27 cellular contexts compared by ENCODE assay signal in genomic region chr11:70354629-70355028, GRCh38.
"Had no signal": no experiment of that assay in that cellular context is flagged by ENCODE, and none has a peak within 500 bp of the region (broad histone marks: within the 10 kb centered on the region; RNA-seq: fewer than 3 reads in every experiment).

No MANE protein-coding gene starts in this region.

- H3K4me3 ChIP-seq: neural progenitor cell, ovary, psoas muscle, right lobe of liver, sigmoid colon, stomach, thoracic aorta, thyroid gland, tibial nerve, upper lobe of left lung, vagina had no signal

- DNase-seq: naive thymus-derived CD4-positive, alpha-beta T cell; occipital lobe; ovary; posterior cingulate gyrus; psoas muscle; right lobe of liver; sigmoid colon; small intestine; stimulated activated CD4-positive, alpha-beta T cell treated with anti-CD3 and anti-CD28 coated beads, Interleukin-15, amount 100 ng/mL, for 24 hours; stimulated activated CD4-positive, alpha-beta T cell treated with anti-CD3 and anti-CD28 coated beads, Interleukin-2, amount 100 ng/mL, for 24 hours; stimulated activated CD4-positive, alpha-beta T cell treated with anti-CD3 and anti-CD28 coated beads, Interleukin-2, amount 100 ng/mL, for 48 hours; stimulated activated CD4-positive, alpha-beta T cell treated with anti-CD3 and anti-CD28 coated beads, Interleukin-4, amount 100 ng/mL, for 24 hours; stimulated activated naive B cell treated with anti-CD40 and anti-IgM and Interleukin-4, amounts not matched to agents 10 μg/mL and 1 μg/mL and 100 μg/mL, for 72 hours; stimulated activated naive CD4-positive, alpha-beta T cell treated with Interleukin-2 at 50 U/mL for 16 hours; stomach; thyroid gland; trophoblast cell had no signal

- ATAC-seq: naive thymus-derived CD4-positive, alpha-beta T cell; psoas muscle; right lobe of liver; stimulated activated naive B cell treated with anti-CD40 and anti-IgM and Interleukin-4, amounts not matched to agents 10 μg/mL and 1 μg/mL and 100 μg/mL, for 72 hours had no signal

- H3K27ac Mint-ChIP-seq: naive thymus-derived CD4-positive, alpha-beta T cell; nephron; neural progenitor cell; progenitor cell of endocrine pancreas; stimulated activated naive B cell treated with anti-CD40 and anti-IgM and Interleukin-4, amounts not matched to agents 10 μg/mL and 1 μg/mL and 100 μg/mL, for 72 hours; stimulated activated naive CD8-positive, alpha-beta T cell treated with anti-CD3 and anti-CD28 coated beads, Interleukin-15, Interleukin-2, amounts not matched to agents 100 ng/mL and 50 ng/mL, for 24 hours had no signal

- H3K9me3 ChIP-seq: ovary, psoas muscle, right lobe of liver, sigmoid colon, stomach, thoracic aorta, thyroid gland, tibial nerve, upper lobe of left lung, vagina had no signal

- H3K9me3 Mint-ChIP-seq: naive thymus-derived CD4-positive, alpha-beta T cell; nephron; neural progenitor cell; stimulated activated effector memory CD8-positive, alpha-beta T cell treated with anti-CD3 and anti-CD28 coated beads, Interleukin-12 subunit alpha, Interleukin-12 subunit beta, amount 100 ng/mL, for 72 hours; stimulated activated naive B cell treated with anti-CD40 and anti-IgM and Interleukin-4, amounts not matched to agents 10 μg/mL and 1 μg/mL and 100 μg/mL, for 72 hours; stimulated activated naive CD8-positive, alpha-beta T cell treated with anti-CD3 and anti-CD28 coated beads, Interleukin-15, Interleukin-2, amounts not matched to agents 100 ng/mL and 50 ng/mL, for 24 hours had no signal

- H3K27ac ChIP-seq: neural progenitor cell, ovary, parathyroid adenoma, psoas muscle, right lobe of liver, sigmoid colon, stomach, thoracic aorta, thyroid gland, tibial nerve, upper lobe of left lung, vagina had no signal

- H3K4me1 Mint-ChIP-seq: neural progenitor cell; stimulated activated naive B cell treated with anti-CD40 and anti-IgM and Interleukin-4, amounts not matched to agents 10 μg/mL and 1 μg/mL and 100 μg/mL, for 72 hours had no signal

- H3K27me3 Mint-ChIP-seq: naive thymus-derived CD4-positive, alpha-beta T cell; progenitor cell of endocrine pancreas; stimulated activated naive B cell treated with anti-CD40 and anti-IgM and Interleukin-4, amounts not matched to agents 10 μg/mL and 1 μg/mL and 100 μg/mL, for 72 hours; stimulated activated naive CD8-positive, alpha-beta T cell treated with anti-CD3 and anti-CD28 coated beads, Interleukin-15, Interleukin-2, amounts not matched to agents 100 ng/mL and 50 ng/mL, for 24 hours had no signal

- H3K4me3 Mint-ChIP-seq: naive thymus-derived CD4-positive, alpha-beta T cell; nephron; neural progenitor cell; stimulated activated naive B cell treated with anti-CD40 and anti-IgM and Interleukin-4, amounts not matched to agents 10 μg/mL and 1 μg/mL and 100 μg/mL, for 72 hours; stimulated activated naive CD8-positive, alpha-beta T cell treated with anti-CD3 and anti-CD28 coated beads, Interleukin-15, Interleukin-2, amounts not matched to agents 100 ng/mL and 50 ng/mL, for 24 hours had no signal

- H3K27me3 ChIP-seq: neural progenitor cell, ovary, right lobe of liver, sigmoid colon, stomach, thyroid gland, tibial nerve, upper lobe of left lung, vagina had no signal

- H3K4me1 ChIP-seq: neural progenitor cell, parathyroid adenoma, psoas muscle, right lobe of liver, stomach, thyroid gland, upper lobe of left lung, vagina had no signal

- H3K36me3 ChIP-seq: ovary had no signal

- H3K9ac ChIP-seq: neural progenitor cell, parathyroid adenoma had no signal
